Comparison of ENCODE assay signal across 22 cellular contexts in the genomic region with DNA sequence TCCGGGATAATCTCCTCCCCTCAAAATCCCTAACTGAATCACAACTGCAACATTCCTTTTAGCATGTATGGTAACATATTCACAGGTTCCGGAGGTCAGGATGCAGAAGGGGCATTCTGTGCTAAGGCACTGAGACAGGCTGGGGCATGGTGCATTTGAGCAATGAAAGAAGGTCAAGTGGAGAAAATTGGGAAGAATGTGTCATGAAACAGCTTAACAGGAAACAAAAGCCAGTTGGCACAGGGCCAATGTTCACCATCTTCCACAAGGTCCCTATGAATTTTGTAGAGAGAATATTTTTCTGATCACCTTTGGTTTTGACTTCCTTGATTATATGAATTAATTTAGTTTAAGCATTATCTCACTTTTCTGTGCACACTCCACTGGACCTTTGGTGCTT.
DNase-seq lines count a peak whose midpoint lies in the region; ATAC-seq and TF ChIP-seq lines count a peak whose summit lies in the region.
"Had no signal": no experiment of that assay in that cellular context is flagged by ENCODE, and none has a peak within 500 bp of the region (broad histone marks: within the 10 kb centered on the region; RNA-seq: fewer than 3 reads in every experiment).

No MANE protein-coding gene starts in this region.

- no peaks in the 10 kb centered on the region for H3K79me2 ChIP-seq in mammary epithelial cell (ENCODE audit: insufficient read depth, low read length)

- POLR2A ChIA-PET in MCF 10A (lab: Yijun Ruan, JAX) = no interaction called here

- no peak overlapping the region for H2AFZ ChIP-seq in mammary epithelial cell (ENCODE audit: low read depth, low read length)
- H2AFZ ChIP-seq: PC-9 had no signal

- peaks cover 9% of the 10 kb centered on the region for H3K9me3 Mint-ChIP-seq in MCF 10A (ENCODE audit: unreplicated experiment)
- peaks cover 9 to 22% of the 10 kb centered on the region in 2 donors for H3K9me3 Mint-ChIP-seq in activated naive CD4-positive, alpha-beta T cell treated with anti-CD3 and anti-CD28 coated beads, Interleukin-2, amount 50 U/mL, for 72 hours
- H3K9me3 Mint-ChIP-seq: HFFc6 had no signal

- no peak overlapping the region for H3K4me3 Mint-ChIP-seq in MCF 10A (ENCODE audit: unreplicated experiment)
- H3K4me3 Mint-ChIP-seq: activated CD4-positive, alpha-beta memory T cell treated with anti-CD3 and anti-CD28 coated beads, Interleukin-2, amount 10 ng/mL, durations not matched to agents 7 days and 5 days; HFFc6; nephron progenitor cell had no signal

- TF ChIP-seq RAD21 in Ishikawa (IDR thresholded peaks at IDR 0.05; ENCODE audit: low read depth) = no peak

- H3K36me3 Mint-ChIP-seq in MCF 10A (ENCODE audit: insufficient read depth, unreplicated experiment) = no peaks in the 10 kb centered on the region
- peaks cover 5 to 7% of the 10 kb centered on the region in 2 donors for H3K36me3 Mint-ChIP-seq in activated naive CD4-positive, alpha-beta T cell treated with anti-CD3 and anti-CD28 coated beads, Interleukin-2, amount 50 U/mL, for 72 hours

- BruUV-seq in MCF 10A (replicated peaks; lab: Mats Ljungman, UMichigan) (no TSS peak), mammary epithelial cell (replicated peaks; lab: Mats Ljungman, UMichigan) (no TSS peak)

- H3K4me1 Mint-ChIP-seq in MCF 10A (ENCODE audit: insufficient read depth, unreplicated experiment) = no peaks in the 10 kb centered on the region

- H3K27ac Mint-ChIP-seq in MCF 10A (ENCODE audit: low read depth, unreplicated experiment) = no peak overlapping the region
- H3K27ac Mint-ChIP-seq in activated naive CD4-positive, alpha-beta T cell treated with anti-CD3 and anti-CD28 coated beads, Interleukin-2, amount 50 U/mL, for 72 hours = no peak overlapping the region
- H3K27ac Mint-ChIP-seq: activated CD4-positive, alpha-beta memory T cell treated with anti-CD3 and anti-CD28 coated beads, Interleukin-2, amount 10 ng/mL, durations not matched to agents 7 days and 5 days; activated naive CD8-positive, alpha-beta T cell treated with anti-CD3 and anti-CD28 coated beads, Interleukin-2, amount 10 ng/mL, durations not matched to agents 7 days and 5 days; activated T-helper 2 cell treated with anti-CD3 and anti-CD28 coated beads, Interferon-gamma antibody, Interleukin-2, Interleukin-4, amounts not matched to agents 10 μg/mL and 5 μg/mL and 100 μg/mL, durations not matched to agents 14 hours and 24 hours and 36 hours; HFFc6; nephron progenitor cell had no signal

- no peak for TF ChIP-seq CTCF in MCF 10A (IDR thresholded peaks at IDR 0.05; ENCODE audit: unreplicated experiment)
- no peak for TF ChIP-seq CTCF in mammary epithelial cell (conservative IDR thresholded peaks at IDR 0.05 in 1 of 2, IDR thresholded peaks at IDR 0.05 in 1 of 2; ENCODE audit: extremely low read depth in 1 of 2, insufficient read depth in 1 of 2, low read depth in 1 of 2, low read length in 2 of 2)
- no peak for TF ChIP-seq CTCF in testis (IDR thresholded peaks at IDR 0.05)

- 92% methylated on average over 2 of the region's 2 CpGs for WGBS in mammary epithelial cell (ENCODE audit: low coverage, missing lambda C conversion rate)
- 87 to 95% methylated on average over 2 of the region's 2 CpGs for WGBS in testis, 2 donors

- no peak for ATAC-seq in activated naive CD4-positive, alpha-beta T cell treated with anti-CD3 and anti-CD28 coated beads, Interleukin-2, amount 50 U/mL, for 72 hours
- ATAC-seq: gastroesophageal sphincter, pancreas had no signal

- no peaks in the 10 kb centered on the region for H3K27me3 Mint-ChIP-seq in MCF 10A (ENCODE audit: insufficient read depth, unreplicated experiment)
- H3K27me3 Mint-ChIP-seq: activated CD4-positive, alpha-beta memory T cell treated with anti-CD3 and anti-CD28 coated beads, Interleukin-2, amount 10 ng/mL, durations not matched to agents 7 days and 5 days had no signal

- H3K9ac ChIP-seq in mammary epithelial cell (ENCODE audit: insufficient read depth, low read length) = no peak overlapping the region

- CTCF ChIA-PET in MCF 10A (lab: Yijun Ruan, JAX) (interaction anchor here (0.6 kb wide), 1 partner anchor 246 kb away, joined by 3 read pairs; no protein-coding TSS in a partner anchor), mammary epithelial cell (lab: Charles Lee; ENCODE audit: low non-redundant PET) (no interaction called here)

- H3K27me3 ChIP-seq in mammary epithelial cell (ENCODE audit: insufficient read depth, low read length) (no peaks in the 10 kb centered on the region), testis (no peaks in the 10 kb centered on the region)
- H3K27me3 ChIP-seq: gastroesophageal sphincter, pancreas had no signal

- TF ChIP-seq EP300 in Ishikawa (IDR thresholded peaks at IDR 0.05; ENCODE audit: borderline replicate concordance) = no peak

- no peak for TF ChIP-seq POLR2A in testis (IDR thresholded peaks at IDR 0.05)

- no peak overlapping the region for H3K4me2 ChIP-seq in mammary epithelial cell (ENCODE audit: insufficient read depth, low read depth, low read length)
- H3K4me2 ChIP-seq: PC-9 had no signal

- peak; percentile 22 for DNase-seq in MCF 10A (ENCODE audit: unreplicated experiment)
- no peak for DNase-seq in mammary epithelial cell
- DNase-seq in dermis blood vessel endothelial cell = peak; percentile 74
- DNase-seq in testis = peak; percentile 22
- no peak for DNase-seq in activated naive CD4-positive, alpha-beta T cell treated with anti-CD3 and anti-CD28 coated beads, Interleukin-2, amount 50 U/mL, for 72 hours (ENCODE audit: low spot score in 2 of 2)
- no peak for DNase-seq in activated CD4-positive, alpha-beta T cell treated with anti-CD3 and anti-CD28 coated beads, Interleukin-2, amount 50 U/mL, for 4 hours
- no peak for DNase-seq in cardiac septum (ENCODE audit: low spot score)
- DNase-seq: ACHN; activated CD4-positive, alpha-beta memory T cell treated with anti-CD3 and anti-CD28 coated beads, Interleukin-2, amount 10 ng/mL, durations not matched to agents 7 days and 5 days; activated naive CD8-positive, alpha-beta T cell treated with anti-CD3 and anti-CD28 coated beads, Interleukin-2, amount 10 ng/mL, durations not matched to agents 7 days and 5 days; HFFc6; hippocampal formation; left ventricle myocardium inferior; NCI-H187; nephron progenitor cell; NK-92 treated with Interleukin-12 subunit alpha and Interleukin-12 subunit beta, amount 100 ng/mL, for 24 hours; PC-9; SHP77 had no signal

- H3K36me3 ChIP-seq in mammary epithelial cell (ENCODE audit: insufficient read depth, low read length) (no peaks in the 10 kb centered on the region), testis (ENCODE audit: low read depth, missing control alignments) (no peaks in the 10 kb centered on the region)
- H3K36me3 ChIP-seq: gastroesophageal sphincter, left ventricle myocardium inferior, pancreas had no signal

- in situ Hi-C loops in mammary epithelial cell (cut with MboI; ENCODE audit: low sequenced_read_pairs in 2 of 2) = no loop called here

- H4K20me1 ChIP-seq in mammary epithelial cell (ENCODE audit: insufficient read depth, low read length) = no peaks in the 10 kb centered on the region

- H3K4me3 ChIP-seq in mammary epithelial cell (replicated peaks in 1 of 3; ENCODE audit: insufficient read depth in 1 of 3, low read depth in 2 of 3, low read length in 3 of 3) (no peak overlapping the region), testis (no peak overlapping the region)
- H3K4me3 ChIP-seq: gastroesophageal sphincter, left ventricle myocardium inferior, pancreas, PC-9 had no signal

- no peak overlapping the region for H3K27ac ChIP-seq in mammary epithelial cell (ENCODE audit: insufficient read depth, low read depth, low read length)
- no peak overlapping the region for H3K27ac ChIP-seq in testis
- H3K27ac ChIP-seq: gastroesophageal sphincter, left ventricle myocardium inferior, pancreas, PC-9 had no signal

- dilution Hi-C loops in mammary epithelial cell (cut with HindIII; ENCODE audit: low sequenced_read_pairs) = no loop called here

- H3K4me1 ChIP-seq in mammary epithelial cell (ENCODE audit: insufficient read depth, low read length) (peaks cover 8% of the 10 kb centered on the region), testis (no peaks in the 10 kb centered on the region)
- H3K4me1 ChIP-seq: left ventricle myocardium inferior, pancreas had no signal

- intact Hi-C loops in MCF 10A (cut with micrococcal nuclease) = no loop called here
- intact Hi-C loops in mammary epithelial cell (cut with micrococcal nuclease) = no loop called here
- intact Hi-C loops in testis (cut with DNase I; ENCODE audit: low total_unique reads) = no loop called here
- intact Hi-C loops in cardiac septum (cut with DNase I) = no loop called here

- no peaks in the 10 kb centered on the region for H3K9me3 ChIP-seq in mammary epithelial cell (replicated peaks; ENCODE audit: insufficient read depth, low read length)
- H3K9me3 ChIP-seq in testis = no peaks in the 10 kb centered on the region
- H3K9me3 ChIP-seq: gastroesophageal sphincter, left ventricle myocardium inferior, pancreas had no signal

TF ChIP-seq in Ishikawa, 13 proteins besides CTCF, POLR2A, EP300 and RAD21:
- TF ChIP-seq TEAD4 (IDR thresholded peaks at IDR 0.05) = no peak
- TF ChIP-seq NFIC (IDR thresholded peaks at IDR 0.05) = peak; percentile 19; the same call in 1 of the 2 replicates
TF ChIP-seq in Ishikawa: peak in this region for 1.

Comparison
In these comparisons a context has a peak if more than half of its experiments do, and no peak if none do; other contexts are left out.
1. DNase-seq: peak in MCF 10A (single experiment), dermis blood vessel endothelial cell (single experiment) and testis (single experiment); none in mammary epithelial cell (single experiment), activated naive CD4-positive, alpha-beta T cell treated with anti-CD3 and anti-CD28 coated beads, Interleukin-2, amount 50 U/mL, for 72 hours (0 of 2), activated CD4-positive, alpha-beta T cell treated with anti-CD3 and anti-CD28 coated beads, Interleukin-2, amount 50 U/mL, for 4 hours (0 of 2) and cardiac septum (single experiment).